Comparison of ENCODE assay signal across 23 cellular contexts in genomic region chr2:204135752-204136151, GRCh38.
"Had no signal": no experiment of that assay in that cellular context is flagged by ENCODE, and none has a peak within 500 bp of the region (broad histone marks: within the 10 kb centered on the region; RNA-seq: fewer than 3 reads in every experiment).

No MANE protein-coding gene starts in this region.

- H3K4me1 ChIP-seq: breast epithelium, tibial artery had no signal

- ATAC-seq: effector memory CD8-positive, alpha-beta T cell; naive thymus-derived CD4-positive, alpha-beta T cell; sciatic nerve; SK-N-SH treated with all-trans-retinoic acid at 6 μM for 48 hours; T-cell had no signal

- H3K9me3 ChIP-seq: breast epithelium, esophagus muscularis mucosa, left ventricle myocardium inferior, tibial artery had no signal

- H3K4me3 ChIP-seq: breast epithelium, esophagus muscularis mucosa, left ventricle myocardium inferior, tibial artery had no signal

- H3K27me3 ChIP-seq: breast epithelium, esophagus muscularis mucosa, tibial artery had no signal

- H3K27ac ChIP-seq: breast epithelium, esophagus muscularis mucosa, tibial artery, WERI-Rb-1 had no signal

- H3K36me3 ChIP-seq: breast epithelium, esophagus muscularis mucosa, left ventricle myocardium inferior, tibial artery, WERI-Rb-1 had no signal

- H3K27ac Mint-ChIP-seq: activated naive CD8-positive, alpha-beta T cell; effector memory CD8-positive, alpha-beta T cell; naive thymus-derived CD4-positive, alpha-beta T cell; stimulated activated naive CD8-positive, alpha-beta T cell treated with anti-CD3 and anti-CD28 coated beads, Interleukin-15, Interleukin-2, amounts not matched to agents 100 ng/mL and 50 ng/mL, for 24 hours; T-cell; T-helper 2 cell treated with Interferon-gamma antibody and Interleukin-4, amounts not matched to agents 5 μg/mL and 100 μg/mL, for 36 hours had no signal

- DNase-seq: activated CD8-positive, alpha-beta memory T cell treated with anti-CD3 and anti-CD28 coated beads for 24 hours; activated CD8-positive, alpha-beta memory T cell treated with anti-CD3 and anti-CD28 coated beads, Interleukin-2, amount 50 U/mL, for 4 hours; activated gamma-delta T cell treated with Interleukin-2 at 50 U/mL for 16 hours; amniotic stem cell; effector memory CD8-positive, alpha-beta T cell; glutamatergic neuron; hypothalamus; left ventricle myocardium inferior; naive thymus-derived CD4-positive, alpha-beta T cell; small intestine; stimulated activated CD8-positive, alpha-beta memory T cell treated with anti-CD3 and anti-CD28 coated beads, Interleukin-4, amount 100 ng/mL, for 48 hours; T-cell; tibial artery; WERI-Rb-1 had no signal

- H3K9me3 Mint-ChIP-seq: central memory CD8-positive, alpha-beta T cell; effector memory CD8-positive, alpha-beta T cell; naive thymus-derived CD4-positive, alpha-beta T cell; stimulated activated naive CD8-positive, alpha-beta T cell treated with anti-CD3 and anti-CD28 coated beads, Interleukin-15, Interleukin-2, amounts not matched to agents 100 ng/mL and 50 ng/mL, for 24 hours; T-cell; T-helper 2 cell treated with Interferon-gamma antibody and Interleukin-4, amounts not matched to agents 5 μg/mL and 100 μg/mL, for 36 hours had no signal

- H3K4me1 Mint-ChIP-seq: central memory CD8-positive, alpha-beta T cell; naive thymus-derived CD4-positive, alpha-beta T cell; T-cell had no signal

- H3K4me3 Mint-ChIP-seq: activated naive CD8-positive, alpha-beta T cell; central memory CD8-positive, alpha-beta T cell; effector memory CD8-positive, alpha-beta T cell; naive thymus-derived CD4-positive, alpha-beta T cell; neural crest cell; stimulated activated naive CD8-positive, alpha-beta T cell treated with anti-CD3 and anti-CD28 coated beads, Interleukin-15, Interleukin-2, amounts not matched to agents 100 ng/mL and 50 ng/mL, for 24 hours; T-cell; T-helper 2 cell treated with Interferon-gamma antibody and Interleukin-4, amounts not matched to agents 5 μg/mL and 100 μg/mL, for 36 hours had no signal

- H3K36me3 Mint-ChIP-seq: activated naive CD8-positive, alpha-beta T cell; T-cell had no signal
